ENCODE assay signal across 9 cellular contexts in genomic region chr2:149562304-149562703, GRCh38. TPM values are rescaled to one million over a fixed set of nuclear protein-coding genes. Genes with fewer than 3 reads are reported as not detected.
A peak's percentile ranks its signal among the peaks of the same experiment; 100 is the strongest.
DNase-seq lines count a peak whose midpoint lies in the region; ATAC-seq and TF ChIP-seq lines count a peak whose summit lies in the region.
"Had no signal": no experiment of that assay in that cellular context is flagged by ENCODE, and none has a peak within 500 bp of the region (broad histone marks: within the 10 kb centered on the region; RNA-seq: fewer than 3 reads in every experiment).

No MANE protein-coding gene starts in this region.

- H3K9me3 ChIP-seq in esophagus muscularis mucosa: no peaks in the 10 kb centered on the region

- peaks cover 0 to 3% (median 0%) of the 10 kb centered on the region in 4 donors for H3K27me3 ChIP-seq in esophagus muscularis mucosa
- H3K27me3 ChIP-seq: cardiac muscle cell had no signal

- ATAC-seq in GM18505 (IDR thresholded peaks at IDR 0.05; ENCODE audit: unreplicated experiment) (peak; percentile 76), HG02798 (IDR thresholded peaks at IDR 0.05; ENCODE audit: poor library complexity, unreplicated experiment) (peak; percentile 89), left lobe of liver (peak; percentile 76)

- intact Hi-C loops in cardiac septum (cut with DNase I) (no loop called here), esophagus muscularis mucosa (cut with DNase I) (no loop called here)

- no peak for TF ChIP-seq EP300 in esophagus muscularis mucosa (IDR thresholded peaks at IDR 0.05)

- peaks cover 0 to 6% (median 0%) of the 10 kb centered on the region in 4 donors for H3K4me1 ChIP-seq in esophagus muscularis mucosa

- no peak for TF ChIP-seq CTCF in esophagus muscularis mucosa (IDR thresholded peaks at IDR 0.05)

- WGBS in esophagus muscularis mucosa: 35% methylated on average over 2 of the region's 2 CpGs

- H3K36me3 ChIP-seq in esophagus muscularis mucosa: peaks cover 0 to 26% (median 4%) of the 10 kb centered on the region in 4 donors
- H3K36me3 ChIP-seq: cardiac muscle cell had no signal

- peak; percentile 1 for DNase-seq in NCI-H510A (lab: John Stamatoyannopoulos, UW)
- DNase-seq in left lobe of liver (ENCODE audit: low spot score): no peak
- DNase-seq in superior temporal gyrus (ENCODE audit: extremely low spot score): no peak
- DNase-seq in cardiac septum (ENCODE audit: low spot score): no peak
- no peak for DNase-seq in activated CD4-positive, alpha-beta T cell treated with anti-CD3 and anti-CD28 coated beads for 48 hours
- DNase-seq in esophagus muscularis mucosa (ENCODE audit: extremely low spot score): no peak

- no peak overlapping the region for H3K27ac ChIP-seq in esophagus muscularis mucosa (replicated peaks in 1 of 4)
- H3K27ac ChIP-seq: cardiac muscle cell had no signal

- TF ChIP-seq POLR2A in GM18505 (IDR thresholded peaks at IDR 0.05; ENCODE audit: borderline replicate concordance, extremely low read depth, insufficient read depth, insufficient read length): no peak
- TF ChIP-seq POLR2A in esophagus muscularis mucosa (IDR thresholded peaks at IDR 0.05; ENCODE audit: low read depth): no peak

- H3K4me3 ChIP-seq in esophagus muscularis mucosa: no peak overlapping the region
- H3K4me3 ChIP-seq: cardiac muscle cell had no signal

RNA-seq across cellular contexts. Expression of gene MMADHC, which starts 25.3 kb away (rescaled TPM):
- total RNA-seq in left lobe of liver: 67.1 TPM
- 117 TPM for total RNA-seq in cardiac septum
- total RNA-seq in esophagus muscularis mucosa: 100 to 1,000 TPM in 3 of 4 donors, 10 to 100 TPM in 1; 96.5 to 184 (median 133) TPM
